In the genomic region with DNA sequence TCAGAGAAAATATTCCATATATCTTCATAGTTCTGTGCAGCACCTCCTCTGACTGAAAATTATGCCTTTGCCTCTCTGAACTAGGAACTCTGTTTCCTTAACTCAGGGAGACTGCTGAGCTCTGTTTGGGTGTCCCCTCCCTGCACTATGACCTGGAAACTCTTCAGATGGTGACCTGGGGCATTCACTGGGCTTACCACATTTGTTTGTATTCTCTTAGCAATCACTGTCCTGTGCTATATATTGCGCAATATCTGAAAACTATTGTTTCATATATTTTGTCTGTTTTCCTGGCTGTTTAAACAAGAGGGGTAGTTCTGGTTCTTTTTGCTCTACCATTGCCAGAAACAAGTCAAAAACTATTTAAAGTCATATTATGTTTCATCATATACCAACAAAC, we compare ENCODE assay signal across 1 cellular context.
TF ChIP-seq lines count a peak whose summit lies in the region.

No MANE protein-coding gene starts in this region.

TF ChIP-seq in HepG2, 621 proteins besides CTCF, POLR2A, EP300 and RAD21 (continued from another document):
- TF ChIP-seq GABPA (IDR thresholded peaks at IDR 0.05; ENCODE audit: low read depth, low read length): peak; percentile 21; the same call in 1 of the 2 replicates
- peak; percentile 75 for TF ChIP-seq GABPA (CRISPR knock-in tag; IDR thresholded peaks at IDR 0.05; ENCODE audit: low read depth)
- 0 out of 2 replicates have a peak, but pooled peaks have one; percentile 17 for TF ChIP-seq NR2F6 (IDR thresholded peaks at IDR 0.05)
- no peak for TF ChIP-seq NR2F6 (CRISPR knock-in tag; IDR thresholded peaks at IDR 0.05)
- TF ChIP-seq, protein P1, sequence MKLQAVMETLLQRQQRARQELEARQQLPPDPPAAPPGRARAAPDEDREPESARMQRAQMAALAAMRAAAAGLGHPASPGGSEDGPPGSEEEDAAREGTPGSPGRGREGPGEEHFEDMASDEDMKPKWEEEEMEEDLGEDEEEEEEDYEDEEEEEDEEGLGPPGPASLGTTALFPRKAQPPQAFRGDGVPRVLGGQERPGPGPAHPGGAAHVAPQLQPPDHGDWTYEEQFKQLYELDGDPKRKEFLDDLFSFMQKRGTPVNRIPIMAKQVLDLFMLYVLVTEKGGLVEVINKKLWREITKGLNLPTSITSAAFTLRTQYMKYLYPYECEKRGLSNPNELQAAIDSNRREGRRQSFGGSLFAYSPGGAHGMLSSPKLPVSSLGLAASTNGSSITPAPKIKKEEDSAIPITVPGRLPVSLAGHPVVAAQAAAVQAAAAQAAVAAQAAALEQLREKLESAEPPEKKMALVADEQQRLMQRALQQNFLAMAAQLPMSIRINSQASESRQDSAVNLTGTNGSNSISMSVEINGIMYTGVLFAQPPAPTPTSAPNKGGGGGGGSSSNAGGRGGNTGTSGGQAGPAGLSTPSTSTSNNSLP (IDR thresholded peaks at IDR 0.05; ENCODE audit: low read depth, low read length): peak; percentile 48; the same call in 1 of the 2 replicates
- TF ChIP-seq, protein P2, sequence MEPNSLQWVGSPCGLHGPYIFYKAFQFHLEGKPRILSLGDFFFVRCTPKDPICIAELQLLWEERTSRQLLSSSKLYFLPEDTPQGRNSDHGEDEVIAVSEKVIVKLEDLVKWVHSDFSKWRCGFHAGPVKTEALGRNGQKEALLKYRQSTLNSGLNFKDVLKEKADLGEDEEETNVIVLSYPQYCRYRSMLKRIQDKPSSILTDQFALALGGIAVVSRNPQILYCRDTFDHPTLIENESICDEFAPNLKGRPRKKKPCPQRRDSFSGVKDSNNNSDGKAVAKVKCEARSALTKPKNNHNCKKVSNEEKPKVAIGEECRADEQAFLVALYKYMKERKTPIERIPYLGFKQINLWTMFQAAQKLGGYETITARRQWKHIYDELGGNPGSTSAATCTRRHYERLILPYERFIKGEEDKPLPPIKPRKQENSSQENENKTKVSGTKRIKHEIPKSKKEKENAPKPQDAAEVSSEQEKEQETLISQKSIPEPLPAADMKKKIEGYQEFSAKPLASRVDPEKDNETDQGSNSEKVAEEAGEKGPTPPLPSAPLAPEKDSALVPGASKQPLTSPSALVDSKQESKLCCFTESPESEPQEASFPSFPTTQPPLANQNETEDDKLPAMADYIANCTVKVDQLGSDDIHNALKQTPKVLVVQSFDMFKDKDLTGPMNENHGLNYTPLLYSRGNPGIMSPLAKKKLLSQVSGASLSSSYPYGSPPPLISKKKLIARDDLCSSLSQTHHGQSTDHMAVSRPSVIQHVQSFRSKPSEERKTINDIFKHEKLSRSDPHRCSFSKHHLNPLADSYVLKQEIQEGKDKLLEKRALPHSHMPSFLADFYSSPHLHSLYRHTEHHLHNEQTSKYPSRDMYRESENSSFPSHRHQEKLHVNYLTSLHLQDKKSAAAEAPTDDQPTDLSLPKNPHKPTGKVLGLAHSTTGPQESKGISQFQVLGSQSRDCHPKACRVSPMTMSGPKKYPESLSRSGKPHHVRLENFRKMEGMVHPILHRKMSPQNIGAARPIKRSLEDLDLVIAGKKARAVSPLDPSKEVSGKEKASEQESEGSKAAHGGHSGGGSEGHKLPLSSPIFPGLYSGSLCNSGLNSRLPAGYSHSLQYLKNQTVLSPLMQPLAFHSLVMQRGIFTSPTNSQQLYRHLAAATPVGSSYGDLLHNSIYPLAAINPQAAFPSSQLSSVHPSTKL (CRISPR knock-in tag; IDR thresholded peaks at IDR 0.05): 0 out of 2 replicates have a peak, but pooled peaks have one; percentile 19
- TF ChIP-seq RXRB (CRISPR knock-in tag; IDR thresholded peaks at IDR 0.05; ENCODE audit: borderline replicate concordance): 0 out of 2 replicates have a peak, but pooled peaks have one; percentile 21
- TF ChIP-seq, protein P3, sequence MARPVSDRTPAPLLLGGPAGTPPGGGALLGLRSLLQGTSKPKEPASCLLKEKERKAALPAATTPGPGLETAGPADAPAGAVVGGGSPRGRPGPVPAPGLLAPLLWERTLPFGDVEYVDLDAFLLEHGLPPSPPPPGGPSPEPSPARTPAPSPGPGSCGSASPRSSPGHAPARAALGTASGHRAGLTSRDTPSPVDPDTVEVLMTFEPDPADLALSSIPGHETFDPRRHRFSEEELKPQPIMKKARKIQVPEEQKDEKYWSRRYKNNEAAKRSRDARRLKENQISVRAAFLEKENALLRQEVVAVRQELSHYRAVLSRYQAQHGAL (CRISPR knock-in tag; IDR thresholded peaks at IDR 0.05; ENCODE audit: not compliant biosample characterization): no peak
- peak; percentile 95 for TF ChIP-seq NR2C2 (CRISPR knock-in tag; IDR thresholded peaks at IDR 0.05; ENCODE audit: borderline replicate concordance)
- TF ChIP-seq CEBPG (CRISPR knock-in tag; IDR thresholded peaks at IDR 0.05): peak; percentile 84
- no peak for TF ChIP-seq ZNF790 (CRISPR knock-in tag; IDR thresholded peaks at IDR 0.05; ENCODE audit: borderline replicate concordance)
- TF ChIP-seq, protein P4, sequence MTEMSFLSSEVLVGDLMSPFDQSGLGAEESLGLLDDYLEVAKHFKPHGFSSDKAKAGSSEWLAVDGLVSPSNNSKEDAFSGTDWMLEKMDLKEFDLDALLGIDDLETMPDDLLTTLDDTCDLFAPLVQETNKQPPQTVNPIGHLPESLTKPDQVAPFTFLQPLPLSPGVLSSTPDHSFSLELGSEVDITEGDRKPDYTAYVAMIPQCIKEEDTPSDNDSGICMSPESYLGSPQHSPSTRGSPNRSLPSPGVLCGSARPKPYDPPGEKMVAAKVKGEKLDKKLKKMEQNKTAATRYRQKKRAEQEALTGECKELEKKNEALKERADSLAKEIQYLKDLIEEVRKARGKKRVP (CRISPR knock-in tag; IDR thresholded peaks at IDR 0.05): peak in 1 of 2 experiments; percentile 14; a peak in 1 of 4 replicates
- TF ChIP-seq SCMH1 (CRISPR knock-in tag; IDR thresholded peaks at IDR 0.05; ENCODE audit: borderline replicate concordance): no peak
- TF ChIP-seq SOX5 (CRISPR knock-in tag; IDR thresholded peaks at IDR 0.05; ENCODE audit: borderline replicate concordance): peak; percentile 82
- TF ChIP-seq CEBPB (IDR thresholded peaks at IDR 0.05; ENCODE audit: borderline replicate concordance, low read depth, low read length): peak; percentile 98
- no peak for TF ChIP-seq ZNF451 (CRISPR knock-in tag; IDR thresholded peaks at IDR 0.05)
- TF ChIP-seq RARA (CRISPR knock-in tag; IDR thresholded peaks at IDR 0.05): peak; percentile 57
- TF ChIP-seq FOXP1 (IDR thresholded peaks at IDR 0.05): no peak
- peak; percentile 37; the same call in 1 of the 2 replicates for TF ChIP-seq FOXP1 (CRISPR knock-in tag; IDR thresholded peaks at IDR 0.05)
- TF ChIP-seq ZNF136 (CRISPR knock-in tag; IDR thresholded peaks at IDR 0.05; ENCODE audit: low read depth): no peak
- TF ChIP-seq SOX6 (IDR thresholded peaks at IDR 0.05): no peak
- TF ChIP-seq SOX6 (CRISPR knock-in tag; IDR thresholded peaks at IDR 0.05): peak; percentile 72
TF ChIP-seq in HepG2: peak in this region for 15.
